In the genomic region with DNA sequence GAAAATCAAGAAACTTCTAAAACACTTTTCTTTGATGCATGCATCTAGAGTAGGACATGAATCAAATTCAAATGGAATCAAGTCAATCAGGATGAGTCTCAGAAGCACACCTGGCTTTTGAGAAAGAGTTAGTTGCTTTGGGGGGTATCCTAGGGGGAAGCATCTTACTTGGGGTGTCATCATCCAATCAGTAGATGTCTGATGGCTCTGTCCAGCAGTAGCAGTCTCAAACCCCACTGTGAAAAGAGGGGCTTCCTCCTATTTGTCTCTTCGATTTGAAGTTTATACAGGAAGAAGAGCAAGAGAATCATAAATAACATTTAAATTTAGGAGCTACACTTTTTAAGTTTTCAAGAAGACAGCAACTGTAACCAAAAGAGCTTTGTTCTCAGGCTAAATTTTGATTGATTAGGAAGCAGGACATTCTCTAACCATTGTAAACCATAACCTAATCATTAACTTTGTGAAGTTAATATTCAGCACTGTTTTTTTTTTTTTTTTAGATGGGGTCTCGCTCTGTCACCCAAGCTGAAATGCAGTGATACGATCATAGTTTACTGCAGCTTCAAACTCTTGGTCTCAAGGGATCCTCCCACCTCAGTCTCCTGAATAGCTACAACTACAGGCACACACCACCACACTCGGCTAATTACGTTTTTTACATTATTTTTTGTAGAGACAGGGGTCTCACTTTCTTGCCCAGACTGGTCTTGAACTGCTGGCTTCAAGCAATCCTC, we compare ENCODE assay signal across 13 cellular contexts.
DNase-seq lines count a peak whose midpoint lies in the region; ATAC-seq and TF ChIP-seq lines count a peak whose summit lies in the region.
"Had no signal": no experiment of that assay in that cellular context is flagged by ENCODE, and none has a peak within 500 bp of the region (broad histone marks: within the 10 kb centered on the region; RNA-seq: fewer than 3 reads in every experiment).

No MANE protein-coding gene starts in this region.

- H3K9ac ChIP-seq in neural progenitor cell, result no peak overlapping the region

- H3K27ac Mint-ChIP-seq in neural progenitor cell (peak overlapping the region; percentile 93), natural killer cell (no peak overlapping the region)
- H3K27ac Mint-ChIP-seq in naive thymus-derived CD8-positive, alpha-beta T cell, result no peak overlapping the region
- H3K27ac Mint-ChIP-seq: activated naive CD4-positive, alpha-beta T cell treated with anti-CD3 and anti-CD28 coated beads, Interleukin-2, amount 10 ng/mL, durations not matched to agents 7 days and 5 days; HFFc6 had no signal

- DNase-seq in neural progenitor cell (ENCODE audit: low spot score) (no peak), natural killer cell (no peak)
- no peak for DNase-seq in naive thymus-derived CD8-positive, alpha-beta T cell
- DNase-seq in activated CD4-positive, CD25-positive, alpha-beta regulatory T cell treated with anti-CD3 and anti-CD28 coated beads, Interleukin-2, amount 50 U/mL, for 72 hours, result no peak
- DNase-seq: activated naive CD4-positive, alpha-beta T cell treated with anti-CD3 and anti-CD28 coated beads, Interleukin-2, amount 10 ng/mL, durations not matched to agents 7 days and 5 days; heart left ventricle; occipital lobe; T-helper 9 cell had no signal

- no peak for TF ChIP-seq CTCF in neural progenitor cell (IDR thresholded peaks at IDR 0.05)
- TF ChIP-seq CTCF in natural killer cell (IDR thresholded peaks at IDR 0.05), result no peak

- H3K27me3 Mint-ChIP-seq in neural progenitor cell (ENCODE audit: insufficient read depth, low read depth) (peaks cover 6% of the 10 kb centered on the region), natural killer cell (ENCODE audit: low read depth in 2 of 2) (no peaks in the 10 kb centered on the region)
- no peaks in the 10 kb centered on the region for H3K27me3 Mint-ChIP-seq in naive thymus-derived CD8-positive, alpha-beta T cell
- H3K27me3 Mint-ChIP-seq: activated naive CD4-positive, alpha-beta T cell treated with anti-CD3 and anti-CD28 coated beads, Interleukin-2, amount 10 ng/mL, durations not matched to agents 7 days and 5 days had no signal

- no peaks in the 10 kb centered on the region for H3F3A ChIP-seq in neural progenitor cell (ENCODE audit: low read depth)

- peaks cover 16% of the 10 kb centered on the region for H3K4me1 ChIP-seq in neural progenitor cell

- H3K9me3 ChIP-seq in neural progenitor cell (ENCODE audit: low read depth), result no peaks in the 10 kb centered on the region
- H3K9me3 ChIP-seq: heart left ventricle had no signal

- POLR2A ChIA-PET in naive thymus-derived CD8-positive, alpha-beta T cell (lab: Charles Lee), result no interaction called here

- ATAC-seq in GM18909 (IDR thresholded peaks at IDR 0.05; ENCODE audit: poor library complexity, unreplicated experiment), result peak; percentile 84
- peak; percentile 69 for ATAC-seq in HG02678 (IDR thresholded peaks at IDR 0.05; ENCODE audit: unreplicated experiment)
- ATAC-seq in naive thymus-derived CD8-positive, alpha-beta T cell, result no peak
- ATAC-seq in natural killer cell, result no peak

- no peak overlapping the region for H3K4me2 ChIP-seq in neural progenitor cell

- no peak overlapping the region for H3K27ac ChIP-seq in neural progenitor cell
- H3K27ac ChIP-seq: heart left ventricle had no signal

- TF ChIP-seq EP300 in Ishikawa (IDR thresholded peaks at IDR 0.05; ENCODE audit: borderline replicate concordance), result no peak

- H3K36me3 Mint-ChIP-seq in neural progenitor cell, result no peaks in the 10 kb centered on the region
- H3K36me3 Mint-ChIP-seq in naive thymus-derived CD8-positive, alpha-beta T cell, result no peaks in the 10 kb centered on the region
- no peaks in the 10 kb centered on the region for H3K36me3 Mint-ChIP-seq in natural killer cell
- H3K36me3 Mint-ChIP-seq: activated naive CD4-positive, alpha-beta T cell treated with anti-CD3 and anti-CD28 coated beads, Interleukin-2, amount 10 ng/mL, durations not matched to agents 7 days and 5 days had no signal

- H3K4me3 ChIP-seq in neural progenitor cell, result no peak overlapping the region
- H3K4me3 ChIP-seq: smooth muscle cell had no signal

- intact Hi-C loops in natural killer cell (cut with micrococcal nuclease), result no loop called here

- no peaks in the 10 kb centered on the region for H4K20me1 ChIP-seq in neural progenitor cell (ENCODE audit: low read depth)

- H3K4me1 Mint-ChIP-seq in neural progenitor cell, result peaks cover 49% of the 10 kb centered on the region
- H3K4me1 Mint-ChIP-seq in naive thymus-derived CD8-positive, alpha-beta T cell, result no peaks in the 10 kb centered on the region
- no peaks in the 10 kb centered on the region for H3K4me1 Mint-ChIP-seq in natural killer cell
- H3K4me1 Mint-ChIP-seq: activated naive CD4-positive, alpha-beta T cell treated with anti-CD3 and anti-CD28 coated beads, Interleukin-2, amount 10 ng/mL, durations not matched to agents 7 days and 5 days had no signal

- peaks cover 3% of the 10 kb centered on the region for H3K9me3 Mint-ChIP-seq in neural progenitor cell
- H3K9me3 Mint-ChIP-seq in naive thymus-derived CD8-positive, alpha-beta T cell, result peaks cover 0 to 3% (median 0%) of the 10 kb centered on the region in 9 donors
- H3K9me3 Mint-ChIP-seq in natural killer cell, result peaks cover 3 to 9% of the 10 kb centered on the region in 2 donors
- H3K9me3 Mint-ChIP-seq: HFFc6 had no signal

- no peaks in the 10 kb centered on the region for H3K79me2 ChIP-seq in neural progenitor cell (ENCODE audit: low read depth)

- H2AFZ ChIP-seq in neural progenitor cell (replicated peaks), result no peak overlapping the region

- no peaks in the 10 kb centered on the region for H3K27me3 ChIP-seq in neural progenitor cell
- H3K27me3 ChIP-seq: heart left ventricle had no signal

- H3K4me3 Mint-ChIP-seq in neural progenitor cell (no peak overlapping the region), natural killer cell (no peak overlapping the region)
- H3K4me3 Mint-ChIP-seq in naive thymus-derived CD8-positive, alpha-beta T cell, result no peak overlapping the region
- H3K4me3 Mint-ChIP-seq: activated naive CD4-positive, alpha-beta T cell treated with anti-CD3 and anti-CD28 coated beads, Interleukin-2, amount 10 ng/mL, durations not matched to agents 7 days and 5 days; HFFc6 had no signal

- H3K36me3 ChIP-seq in neural progenitor cell, result no peaks in the 10 kb centered on the region
- H3K36me3 ChIP-seq: heart left ventricle had no signal

- TF ChIP-seq RAD21 in Ishikawa (IDR thresholded peaks at IDR 0.05; ENCODE audit: low read depth), result no peak

TF ChIP-seq in Ishikawa, 13 proteins besides CTCF, POLR2A, EP300 and RAD21:
- TF ChIP-seq TEAD4 (IDR thresholded peaks at IDR 0.05) (no peak), REST (IDR thresholded peaks at IDR 0.05; ENCODE audit: low read depth) (peak; percentile 24; the same call in 1 of the 2 replicates), YY1 (IDR thresholded peaks at IDR 0.05; ENCODE audit: low read depth) (no peak), NFIC (IDR thresholded peaks at IDR 0.05) (no peak)

Comparison
In these comparisons a context has a peak if more than half of its experiments do, and no peak if none do; other contexts are left out.
1. ATAC-seq: peak in GM18909 (single experiment) and HG02678 (single experiment); none in naive thymus-derived CD8-positive, alpha-beta T cell (0 of 2) and natural killer cell (0 of 3).